Comparison of ENCODE assay signal across 20 cellular contexts in genomic region chr19:18309525-18310064, GRCh38. TPM values are rescaled to one million over a fixed set of nuclear protein-coding genes. Genes with fewer than 3 reads are reported as not detected.
DNase-seq lines count a peak whose midpoint lies in the region; ATAC-seq, FAIRE-seq and TF ChIP-seq lines count a peak whose summit lies in the region.
"Had no signal": no experiment of that assay in that cellular context is flagged by ENCODE, and none has a peak within 500 bp of the region (broad histone marks: within the 10 kb centered on the region; RNA-seq: fewer than 3 reads in every experiment).

No MANE protein-coding gene starts in this region.

- H3K9me3 Mint-ChIP-seq in GM23338, result no peaks in the 10 kb centered on the region
- H3K9me3 Mint-ChIP-seq: CD4-positive, CD25-positive, alpha-beta regulatory T cell; H9 had no signal

- intact Hi-C loops in HepG2 (cut with micrococcal nuclease; ENCODE audit: unreplicated experiment), result no loop called here
- intact Hi-C loops in right lobe of liver (cut with DNase I), result no loop called here

- CTCF ChIA-PET in HepG2 (lab: Yijun Ruan, JAX; ENCODE audit: low intra/inter-chr PET ratio, low total read pairs), result no interaction called here

- ATAC-seq in HepG2 (no peak), right lobe of liver (no peak), GM23338 (no peak), GM21423 (IDR thresholded peaks at IDR 0.05; ENCODE audit: unreplicated experiment) (no peak)

- H2AFZ ChIP-seq in HepG2 (ENCODE audit: low read length), result no peak overlapping the region
- H2AFZ ChIP-seq in GM23338, result no peak overlapping the region
- H2AFZ ChIP-seq in hepatocyte, result no peak overlapping the region

- H3K4me3 ChIP-seq in HepG2 (replicated peaks in 1 of 3; ENCODE audit: insufficient read depth in 1 of 3, low read depth in 2 of 3, low read length in 3 of 3), result no peak overlapping the region
- H3K4me3 ChIP-seq in right lobe of liver, result no peak overlapping the region
- H3K4me3 ChIP-seq in GM23338, result no peak overlapping the region
- H3K4me3 ChIP-seq in hepatocyte, result no peak overlapping the region
- H3K4me3 ChIP-seq: SJSA1 had no signal

- BruUV-seq in HepG2 (replicated peaks; lab: Mats Ljungman, UMichigan), result no TSS peak

- TF ChIP-seq RAD21 in HepG2 (CRISPR knock-in tag; IDR thresholded peaks at IDR 0.05), result no peak

- peaks cover 74% of the 10 kb centered on the region for H3K4me1 ChIP-seq in HepG2 (ENCODE audit: insufficient read depth, low read length)
- H3K4me1 ChIP-seq in right lobe of liver, result peaks cover 0 to 34% (median 0%) of the 10 kb centered on the region in 4 donors
- peaks cover 18% of the 10 kb centered on the region for H3K4me1 ChIP-seq in GM23338 (ENCODE audit: insufficient read depth)
- H3K4me1 ChIP-seq in hepatocyte (ENCODE audit: insufficient read depth), result peaks cover 33% of the 10 kb centered on the region

- H3F3A ChIP-seq in GM23338 (replicated peaks; ENCODE audit: low read depth), result peaks cover 25% of the 10 kb centered on the region

- H3K27ac Mint-ChIP-seq in GM23338, result no peak overlapping the region
- H3K27ac Mint-ChIP-seq: CD4-positive, CD25-positive, alpha-beta regulatory T cell had no signal

- no peak overlapping the region for H3K9ac ChIP-seq in HepG2 (ENCODE audit: insufficient read depth, low read depth, low read length)

- H3K4me3 Mint-ChIP-seq in GM23338, result no peak overlapping the region
- H3K4me3 Mint-ChIP-seq: CD4-positive, CD25-positive, alpha-beta regulatory T cell; H9 had no signal

- H3K27me3 Mint-ChIP-seq in GM23338 (ENCODE audit: insufficient read depth, low read depth, poor library complexity), result peaks cover 12% of the 10 kb centered on the region
- H3K27me3 Mint-ChIP-seq: CD4-positive, CD25-positive, alpha-beta regulatory T cell had no signal

- H3K9me3 ChIP-seq in HepG2 (ENCODE audit: low read length) (no peaks in the 10 kb centered on the region), right lobe of liver (no peaks in the 10 kb centered on the region), hepatocyte (ENCODE audit: low read depth) (no peaks in the 10 kb centered on the region)
- H3K9me3 ChIP-seq: SJSA1 had no signal

- H3K27ac ChIP-seq in HepG2 (ENCODE audit: extremely low read length, insufficient read depth, low read length) (no peak overlapping the region), right lobe of liver (no peak overlapping the region), GM23338 (ENCODE audit: low read depth) (0 out of 2 replicates have a peak overlapping the region, but pooled peaks have one; percentile 26), hepatocyte (peak overlapping the region; percentile 89)
- H3K27ac ChIP-seq: HL-60, SJSA1 had no signal

- WGBS in HepG2 (ENCODE audit: low lambda C conversion rate), result over 99% methylated on average over 28 of the region's 33 CpGs
- no CpG with 5 or more reads among the region's 33 CpGs for WGBS in right lobe of liver (ENCODE audit: insufficient coverage, low coverage, low lambda C conversion rate, missing lambda C conversion rate)
- 94% methylated on average over 32 of the region's 33 CpGs for WGBS in hepatocyte (ENCODE audit: low lambda C conversion rate, missing lambda C conversion rate)

- H3K4me2 ChIP-seq in HepG2 (ENCODE audit: low read depth, low read length), result no peak overlapping the region
- H3K4me2 ChIP-seq in GM23338, result no peak overlapping the region
- H3K4me2 ChIP-seq in hepatocyte, result no peak overlapping the region

- TF ChIP-seq CTCF in HepG2 (CRISPR knock-in tag; IDR thresholded peaks at IDR 0.05) (no peak), right lobe of liver (IDR thresholded peaks at IDR 0.05) (no peak), GM23338 (conservative IDR thresholded peaks at IDR 0.05; ENCODE audit: low read depth in 2 of 2) (no peak), hepatocyte (IDR thresholded peaks at IDR 0.05; ENCODE audit: poor library complexity) (no peak)

- POLR2A ChIA-PET in HepG2 (lab: Yijun Ruan, JAX), result interaction anchor here (0.6 kb wide), 1 partner anchor 31 kb away, joined by 3 read pairs; no protein-coding TSS in a partner anchor

- no peaks in the 10 kb centered on the region for H3K27me3 ChIP-seq in HepG2 (ENCODE audit: control insufficient read depth in 1 of 2, insufficient read depth in 2 of 2, low read length in 2 of 2)
- no peaks in the 10 kb centered on the region for H3K27me3 ChIP-seq in right lobe of liver
- H3K27me3 ChIP-seq in GM23338 (ENCODE audit: insufficient read depth), result no peaks in the 10 kb centered on the region
- no peaks in the 10 kb centered on the region for H3K27me3 ChIP-seq in hepatocyte
- H3K27me3 ChIP-seq: SJSA1 had no signal

- no peak for FAIRE-seq in HepG2 (lab: Jason Lieb, UNC)
- FAIRE-seq: D721Med, HTR-8/SVneo had no signal

- peaks cover 21% of the 10 kb centered on the region for H3K4me1 Mint-ChIP-seq in GM23338

- no peaks in the 10 kb centered on the region for H3K79me2 ChIP-seq in HepG2 (ENCODE audit: insufficient read depth, low read length)
- H3K79me2 ChIP-seq in GM23338 (replicated peaks; ENCODE audit: insufficient read depth), result 0 out of 2 replicates have a peak, but pooled peaks cover 8% of the 10 kb centered on the region
- H3K79me2 ChIP-seq in hepatocyte, result peaks cover 25% of the 10 kb centered on the region

- DNase-seq in HepG2 (ENCODE audit: low spot score) (no peak), right lobe of liver (no peak), GM23338 (ENCODE audit: low spot score) (no peak), hepatocyte (ENCODE audit: low spot score) (no peak), HuH-7.5 (ENCODE audit: low spot score) (no peak), iPS-NIHi7 (ENCODE audit: extremely low spot score) (no peak)
- DNase-seq: AML-193; CD4-positive, CD25-positive, alpha-beta regulatory T cell; DMS79; H9; NCI-H1436; NCI-H2029; NCI-H2171; NCI-H446 treated with DMSO at 0.1 percent for 48 hours; NCI-H748 treated with DMSO at 0.1 percent for 48 hours had no signal

- H3K9me2 ChIP-seq in GM23338 (ENCODE audit: insufficient read depth), result no peaks in the 10 kb centered on the region
- H3K9me2 ChIP-seq in hepatocyte (replicated peaks; ENCODE audit: insufficient read depth), result no peaks in the 10 kb centered on the region

- no peaks in the 10 kb centered on the region for H4K20me1 ChIP-seq in HepG2 (ENCODE audit: insufficient read depth, low read length)
- H4K20me1 ChIP-seq in GM23338 (replicated peaks; ENCODE audit: insufficient read depth), result peaks cover 4% of the 10 kb centered on the region
- H4K20me1 ChIP-seq in hepatocyte (ENCODE audit: insufficient read depth, poor library complexity, severe bottlenecking), result no peaks in the 10 kb centered on the region

- in situ Hi-C loops in HepG2 (cut with HindIII; ENCODE audit: extremely low pct_ligation_motif_present, low pct_unique_long_range_greater_than_20kb), result no loop called here

- H3K36me3 Mint-ChIP-seq in GM23338 (ENCODE audit: low read depth), result peaks cover 52% of the 10 kb centered on the region

- TF ChIP-seq EP300 in HepG2 (IDR thresholded peaks at IDR 0.05; ENCODE audit: low read depth in 2 of 2, low read length in 2 of 2) (no peak), HepG2 (CRISPR knock-in tag; IDR thresholded peaks at IDR 0.05; ENCODE audit: borderline replicate concordance) (no peak)

- H3K36me3 ChIP-seq in HepG2 (replicated peaks in 1 of 2; ENCODE audit: control insufficient read depth in 1 of 2, insufficient read depth in 2 of 2, low read length in 2 of 2), result peaks cover 6 to 28% of the 10 kb centered on the region in 2 experiments; a peak in 4 of 5 replicates
- peaks cover 0 to 4% (median under 1%) of the 10 kb centered on the region in 4 donors for H3K36me3 ChIP-seq in right lobe of liver
- peaks cover 17% of the 10 kb centered on the region; the same call in 1 of the 2 replicates for H3K36me3 ChIP-seq in GM23338 (ENCODE audit: insufficient read depth)
- no peaks in the 10 kb centered on the region for H3K36me3 ChIP-seq in hepatocyte (replicated peaks; ENCODE audit: insufficient read depth, low read depth)

- TF ChIP-seq POLR2A in HepG2 (IDR thresholded peaks at IDR 0.05; ENCODE audit: insufficient read depth in 1 of 2, low read depth in 2 of 2, low read length in 2 of 2) (0 out of 4 replicates have a peak, but pooled peaks of 1 of the 2 experiments have one; percentile 39), right lobe of liver (IDR thresholded peaks at IDR 0.05) (no peak)

RNA-seq across cellular contexts. Expression of gene LSM4, which starts 13.3 kb away (rescaled TPM):
- total RNA-seq in HepG2 (2016; rRNA removed; fragmentation: Illumina TruSeq; extraction: Trizol) (166 and 188 TPM in 2 replicates), right lobe of liver (100 to 1,000 TPM in 2 of 6 experiments, 10 to 100 TPM in 4; 37.6 to 139 (median 47.3) TPM), hepatocyte (185 and 202 TPM in 2 replicates)
- 129 and 159 TPM in 2 replicates for total RNA-seq in HepG2 (2016; cell fraction: cytosol; rRNA removed; fragmentation: Illumina TruSeq; extraction: Trizol; ENCODE audit: low read depth)
- 185 and 208 TPM in 2 replicates for total RNA-seq in HepG2 (2016; cell fraction: insoluble cytoplasmic fraction; rRNA removed; fragmentation: Illumina TruSeq; extraction: Trizol)
- 248 and 299 TPM in 2 replicates for total RNA-seq in HepG2 (2016; cell fraction: membrane; rRNA removed; fragmentation: Illumina TruSeq; extraction: Trizol)
- 62.8 and 69.8 TPM in 2 replicates for total RNA-seq in HepG2 (2016; cell fraction: nucleus; rRNA removed; fragmentation: Illumina TruSeq; extraction: Trizol)
- polyA plus RNA-seq in HepG2 (2011; rRNA removed) (65.8 and 66.8 TPM in 2 replicates), GM23338 (2016; fragmentation: Nextera tagmentation; extraction: Ambion mirVana) (637 and 641 TPM in 2 replicates), hepatocyte (218 and 226 TPM in 2 replicates)
- 97.1 and 133 TPM in 2 replicates for polyA plus RNA-seq in HepG2 (2011; cell fraction: cytosol; rRNA removed)
- 51.8 and 54.0 TPM in 2 replicates for polyA plus RNA-seq in HepG2 (2011; cell fraction: nucleus; rRNA removed)
- 62.7 and 78.9 TPM in 2 replicates for polyA plus RNA-seq in HepG2 (2012)
- polyA plus RNA-seq in HepG2 (2016; cell fraction: cytosol; fragmentation: Illumina TruSeq; extraction: Trizol; ENCODE audit: low read depth), result 166 and 238 TPM in 2 replicates
- polyA plus RNA-seq in HepG2 (2016; cell fraction: insoluble cytoplasmic fraction; fragmentation: Illumina TruSeq; extraction: Trizol; ENCODE audit: low read depth), result 205 and 220 TPM in 2 replicates
- 217 and 267 TPM in 2 replicates for polyA plus RNA-seq in HepG2 (2016; cell fraction: membrane; fragmentation: Illumina TruSeq; extraction: Trizol; ENCODE audit: low read depth)
- polyA plus RNA-seq in HepG2 (2016; cell fraction: nucleus; fragmentation: Illumina TruSeq; extraction: Trizol; ENCODE audit: insufficient read depth, low read depth), result 105 and 120 TPM in 2 replicates
- polyA minus RNA-seq in HepG2 (2011; rRNA and poly(A)+ RNA removed; ENCODE audit: low replicate concordance), result 40.8 and 88.8 TPM in 2 replicates
- polyA minus RNA-seq in HepG2 (2011; cell fraction: cytosol; rRNA and poly(A)+ RNA removed), result 24.9 and 32.6 TPM in 2 replicates
- polyA minus RNA-seq in HepG2 (2011; cell fraction: nucleus; rRNA and poly(A)+ RNA removed), result 13.4 and 14.2 TPM in 2 replicates
- 511 and 591 TPM in 2 replicates for total RNA-seq in GM23338 (2014; rRNA removed; shearing (Covaris generic))

RNA-seq across cellular contexts. Expression of gene JUND, which starts 28.2 kb away (rescaled TPM):
- total RNA-seq in HepG2 (2016; rRNA removed; fragmentation: Illumina TruSeq; extraction: Trizol), result 31.8 and 41.2 TPM in 2 replicates
- 36.4 and 41.0 TPM in 2 replicates for total RNA-seq in HepG2 (2016; cell fraction: cytosol; rRNA removed; fragmentation: Illumina TruSeq; extraction: Trizol; ENCODE audit: low read depth)
- 30.0 and 40.6 TPM in 2 replicates for total RNA-seq in HepG2 (2016; cell fraction: insoluble cytoplasmic fraction; rRNA removed; fragmentation: Illumina TruSeq; extraction: Trizol)
- 68.5 and 98.0 TPM in 2 replicates for total RNA-seq in HepG2 (2016; cell fraction: membrane; rRNA removed; fragmentation: Illumina TruSeq; extraction: Trizol)
- total RNA-seq in HepG2 (2016; cell fraction: nucleus; rRNA removed; fragmentation: Illumina TruSeq; extraction: Trizol), result 23.4 and 45.2 TPM in 2 replicates
- polyA plus RNA-seq in HepG2 (2011; rRNA removed), result 59.8 and 124 TPM in 2 replicates
- polyA plus RNA-seq in HepG2 (2011; cell fraction: cytosol; rRNA removed), result 93.9 and 178 TPM in 2 replicates
- polyA plus RNA-seq in HepG2 (2011; cell fraction: nucleus; rRNA removed), result 129 and 136 TPM in 2 replicates
- 44.0 and 66.6 TPM in 2 replicates for polyA plus RNA-seq in HepG2 (2012)
- 85.1 and 91.8 TPM in 2 replicates for polyA plus RNA-seq in HepG2 (2016; cell fraction: cytosol; fragmentation: Illumina TruSeq; extraction: Trizol; ENCODE audit: low read depth)
- polyA plus RNA-seq in HepG2 (2016; cell fraction: insoluble cytoplasmic fraction; fragmentation: Illumina TruSeq; extraction: Trizol; ENCODE audit: low read depth), result 74.4 and 76.0 TPM in 2 replicates
- polyA plus RNA-seq in HepG2 (2016; cell fraction: membrane; fragmentation: Illumina TruSeq; extraction: Trizol; ENCODE audit: low read depth), result 131 and 149 TPM in 2 replicates
- polyA plus RNA-seq in HepG2 (2016; cell fraction: nucleus; fragmentation: Illumina TruSeq; extraction: Trizol; ENCODE audit: insufficient read depth, low read depth), result 77.1 and 84.7 TPM in 2 replicates
- 49.7 and 194 TPM in 2 replicates for polyA minus RNA-seq in HepG2 (2011; rRNA and poly(A)+ RNA removed; ENCODE audit: low replicate concordance)
- polyA minus RNA-seq in HepG2 (2011; cell fraction: cytosol; rRNA and poly(A)+ RNA removed), result 164 and 168 TPM in 2 replicates
- 60.5 and 91.9 TPM in 2 replicates for polyA minus RNA-seq in HepG2 (2011; cell fraction: nucleus; rRNA and poly(A)+ RNA removed)
- 100 to 1,000 TPM in 4 of 6 experiments, 10 to 100 TPM in 2; 29.3 to 188 (median 134) TPM for total RNA-seq in right lobe of liver
- total RNA-seq in GM23338 (2014; rRNA removed; shearing (Covaris generic)), result 154 and 181 TPM in 2 replicates
- polyA plus RNA-seq in GM23338 (2016; fragmentation: Nextera tagmentation; extraction: Ambion mirVana), result 40.0 and 52.5 TPM in 2 replicates
- 307 and 379 TPM in 2 replicates for total RNA-seq in hepatocyte
- polyA plus RNA-seq in hepatocyte, result 698 and 768 TPM in 2 replicates

RNA-seq across cellular contexts. Expression of gene PGPEP1, which starts 30.8 kb away (rescaled TPM):
- total RNA-seq in HepG2 (2016; rRNA removed; fragmentation: Illumina TruSeq; extraction: Trizol), result 56.6 and 57.7 TPM in 2 replicates
- total RNA-seq in HepG2 (2016; cell fraction: cytosol; rRNA removed; fragmentation: Illumina TruSeq; extraction: Trizol; ENCODE audit: low read depth), result 13.1 and 14.4 TPM in 2 replicates
- total RNA-seq in HepG2 (2016; cell fraction: insoluble cytoplasmic fraction; rRNA removed; fragmentation: Illumina TruSeq; extraction: Trizol), result 51.1 and 64.9 TPM in 2 replicates
- total RNA-seq in HepG2 (2016; cell fraction: membrane; rRNA removed; fragmentation: Illumina TruSeq; extraction: Trizol), result 36.0 and 36.7 TPM in 2 replicates
- total RNA-seq in HepG2 (2016; cell fraction: nucleus; rRNA removed; fragmentation: Illumina TruSeq; extraction: Trizol), result 30.3 and 33.5 TPM in 2 replicates
- polyA plus RNA-seq in HepG2 (2011; rRNA removed), result 53.1 and 64.3 TPM in 2 replicates
- 37.2 and 38.6 TPM in 2 replicates for polyA plus RNA-seq in HepG2 (2011; cell fraction: cytosol; rRNA removed)
- 97.0 and 102 TPM in 2 replicates for polyA plus RNA-seq in HepG2 (2011; cell fraction: nucleus; rRNA removed)
- polyA plus RNA-seq in HepG2 (2012), result 26.8 and 28.6 TPM in 2 replicates
- polyA plus RNA-seq in HepG2 (2016; cell fraction: cytosol; fragmentation: Illumina TruSeq; extraction: Trizol; ENCODE audit: low read depth), result 15.6 and 16.2 TPM in 2 replicates
- polyA plus RNA-seq in HepG2 (2016; cell fraction: insoluble cytoplasmic fraction; fragmentation: Illumina TruSeq; extraction: Trizol; ENCODE audit: low read depth), result 40.6 and 44.1 TPM in 2 replicates
- 22.8 and 23.5 TPM in 2 replicates for polyA plus RNA-seq in HepG2 (2016; cell fraction: membrane; fragmentation: Illumina TruSeq; extraction: Trizol; ENCODE audit: low read depth)
- polyA plus RNA-seq in HepG2 (2016; cell fraction: nucleus; fragmentation: Illumina TruSeq; extraction: Trizol; ENCODE audit: insufficient read depth, low read depth), result 51.1 and 66.5 TPM in 2 replicates
- polyA minus RNA-seq in HepG2 (2011; rRNA and poly(A)+ RNA removed; ENCODE audit: low replicate concordance), result 22.4 and 187 TPM in 2 replicates
- polyA minus RNA-seq in HepG2 (2011; cell fraction: cytosol; rRNA and poly(A)+ RNA removed), result 44.1 and 52.6 TPM in 2 replicates
- polyA minus RNA-seq in HepG2 (2011; cell fraction: nucleus; rRNA and poly(A)+ RNA removed), result 46.4 and 57.7 TPM in 2 replicates
- total RNA-seq in right lobe of liver, result 10 to 100 TPM; 33.0 to 55.5 (median 40.7) TPM
- 18.9 and 27.6 TPM in 2 replicates for total RNA-seq in GM23338 (2014; rRNA removed; shearing (Covaris generic))
- 15.5 and 19.4 TPM in 2 replicates for polyA plus RNA-seq in GM23338 (2016; fragmentation: Nextera tagmentation; extraction: Ambion mirVana)
- 35.0 and 36.1 TPM in 2 replicates for total RNA-seq in hepatocyte
- polyA plus RNA-seq in hepatocyte, result 24.8 and 26.8 TPM in 2 replicates

RNA-seq across cellular contexts. Expression of gene IQCN, which starts 35.3 kb away (rescaled TPM):
- total RNA-seq in HepG2 (2016; rRNA removed; fragmentation: Illumina TruSeq; extraction: Trizol) (0.04 and 0.07 TPM in 2 replicates), right lobe of liver (1 to 10 TPM in 5 of 6 experiments, under 1 TPM in 1; 0.82 to 5.3 (median 2.5) TPM), hepatocyte (3.7 and 3.9 TPM in 2 replicates)
- not detected in 2 replicates for total RNA-seq in HepG2 (2016; cell fraction: cytosol; rRNA removed; fragmentation: Illumina TruSeq; extraction: Trizol; ENCODE audit: low read depth)
- total RNA-seq in HepG2 (2016; cell fraction: insoluble cytoplasmic fraction; rRNA removed; fragmentation: Illumina TruSeq; extraction: Trizol), result 0.04 TPM in 1 of 2 replicates, not detected in the other
- not detected in 2 replicates for total RNA-seq in HepG2 (2016; cell fraction: membrane; rRNA removed; fragmentation: Illumina TruSeq; extraction: Trizol)
- 0.13 TPM in 1 of 2 replicates, not detected in the other for total RNA-seq in HepG2 (2016; cell fraction: nucleus; rRNA removed; fragmentation: Illumina TruSeq; extraction: Trizol)
- polyA plus RNA-seq in HepG2 (2011; rRNA removed) (0.14 and 0.18 TPM in 2 replicates), GM23338 (2016; fragmentation: Nextera tagmentation; extraction: Ambion mirVana) (0.10 TPM in 1 of 2 replicates, not detected in the other), hepatocyte (1.5 and 2.3 TPM in 2 replicates)
- 0.03 and 0.04 TPM in 2 replicates for polyA plus RNA-seq in HepG2 (2011; cell fraction: cytosol; rRNA removed)
- polyA plus RNA-seq in HepG2 (2011; cell fraction: nucleus; rRNA removed), result 1.3 and 1.5 TPM in 2 replicates
- 0.13 TPM in 2 replicates for polyA plus RNA-seq in HepG2 (2012)
- polyA plus RNA-seq in HepG2 (2016; cell fraction: cytosol; fragmentation: Illumina TruSeq; extraction: Trizol; ENCODE audit: low read depth), result not detected in 2 replicates
- not detected in 2 replicates for polyA plus RNA-seq in HepG2 (2016; cell fraction: insoluble cytoplasmic fraction; fragmentation: Illumina TruSeq; extraction: Trizol; ENCODE audit: low read depth)
- not detected in 2 replicates for polyA plus RNA-seq in HepG2 (2016; cell fraction: membrane; fragmentation: Illumina TruSeq; extraction: Trizol; ENCODE audit: low read depth)
- 0.25 and 0.49 TPM in 2 replicates for polyA plus RNA-seq in HepG2 (2016; cell fraction: nucleus; fragmentation: Illumina TruSeq; extraction: Trizol; ENCODE audit: insufficient read depth, low read depth)
- polyA minus RNA-seq in HepG2 (2011; rRNA and poly(A)+ RNA removed; ENCODE audit: low replicate concordance), result 0.26 and 0.91 TPM in 2 replicates
- 0.53 TPM in 1 of 2 replicates, not detected in the other for polyA minus RNA-seq in HepG2 (2011; cell fraction: cytosol; rRNA and poly(A)+ RNA removed)
- 0.52 and 0.62 TPM in 2 replicates for polyA minus RNA-seq in HepG2 (2011; cell fraction: nucleus; rRNA and poly(A)+ RNA removed)
- total RNA-seq in GM23338 (2014; rRNA removed; shearing (Covaris generic)), result 0.35 and 0.89 TPM in 2 replicates

Comparison
In these comparisons a context has a peak if more than half of its experiments do, and no peak if none do; other contexts are left out.
1. H3K27ac ChIP-seq: peak in GM23338 (single experiment) and hepatocyte (single experiment); none in HepG2 (single experiment) and right lobe of liver (0 of 3).